ENCODE assay signal across 25 cellular contexts in genomic region chr5:124891179-124891578, GRCh38.
"Had no signal": no experiment of that assay in that cellular context is flagged by ENCODE, and none has a peak within 500 bp of the region (broad histone marks: within the 10 kb centered on the region; RNA-seq: fewer than 3 reads in every experiment).

No MANE protein-coding gene starts in this region.

- H3K9me3 ChIP-seq: left ventricle myocardium inferior, ovary, right atrium auricular region, suprapubic skin, thoracic aorta, tibial artery, upper lobe of right lung, uterus had no signal

- H3K27ac ChIP-seq: left ventricle myocardium inferior, ovary, right atrium auricular region, skin epidermis, suprapubic skin, thoracic aorta, tibial artery, upper lobe of right lung, uterus had no signal

- H3K27ac Mint-ChIP-seq: immature natural killer cell; naive thymus-derived CD8-positive, alpha-beta T cell; stimulated activated effector memory CD8-positive, alpha-beta T cell treated with anti-CD3 and anti-CD28 coated beads, Interleukin-12 subunit alpha, Interleukin-12 subunit beta, amount 100 ng/mL, for 72 hours; stimulated activated naive CD8-positive, alpha-beta T cell treated with anti-CD3 and anti-CD28 coated beads, Interleukin-15, Interleukin-2, amounts not matched to agents 100 ng/mL and 50 ng/mL, for 24 hours had no signal

- H3K9me3 Mint-ChIP-seq: immature natural killer cell; stimulated activated naive CD8-positive, alpha-beta T cell treated with anti-CD3 and anti-CD28 coated beads, Interleukin-15, Interleukin-2, amounts not matched to agents 100 ng/mL and 50 ng/mL, for 24 hours had no signal

- H3K4me1 ChIP-seq: suprapubic skin, uterus had no signal

- H3K36me3 ChIP-seq: left ventricle myocardium inferior, ovary, right atrium auricular region, suprapubic skin, thoracic aorta, tibial artery, upper lobe of right lung, uterus had no signal

- H3K4me3 Mint-ChIP-seq: immature natural killer cell; naive thymus-derived CD8-positive, alpha-beta T cell; nephron progenitor cell; stimulated activated effector memory CD8-positive, alpha-beta T cell treated with anti-CD3 and anti-CD28 coated beads, Interleukin-12 subunit alpha, Interleukin-12 subunit beta, amount 100 ng/mL, for 72 hours; stimulated activated naive CD8-positive, alpha-beta T cell treated with anti-CD3 and anti-CD28 coated beads, Interleukin-15, Interleukin-2, amounts not matched to agents 100 ng/mL and 50 ng/mL, for 24 hours had no signal

- H3K27me3 ChIP-seq: ovary, right atrium auricular region, suprapubic skin, tibial artery, upper lobe of right lung, uterus had no signal

- H3K4me1 Mint-ChIP-seq: naive thymus-derived CD8-positive, alpha-beta T cell; stimulated activated effector memory CD8-positive, alpha-beta T cell treated with anti-CD3 and anti-CD28 coated beads, Interleukin-12 subunit alpha, Interleukin-12 subunit beta, amount 100 ng/mL, for 72 hours had no signal

- ATAC-seq: naive thymus-derived CD8-positive, alpha-beta T cell; sciatic nerve; stimulated activated effector memory CD8-positive, alpha-beta T cell treated with anti-CD3 and anti-CD28 coated beads, Interleukin-12 subunit alpha, Interleukin-12 subunit beta, amount 100 ng/mL, for 72 hours; upper lobe of right lung had no signal

- H3K36me3 Mint-ChIP-seq: naive thymus-derived CD8-positive, alpha-beta T cell; stimulated activated effector memory CD8-positive, alpha-beta T cell treated with anti-CD3 and anti-CD28 coated beads, Interleukin-12 subunit alpha, Interleukin-12 subunit beta, amount 100 ng/mL, for 72 hours had no signal

- H3K27me3 Mint-ChIP-seq: naive thymus-derived CD8-positive, alpha-beta T cell; progenitor cell of endocrine pancreas; stimulated activated naive CD8-positive, alpha-beta T cell treated with anti-CD3 and anti-CD28 coated beads, Interleukin-15, Interleukin-2, amounts not matched to agents 100 ng/mL and 50 ng/mL, for 24 hours had no signal

- H3K4me3 ChIP-seq: left ventricle myocardium inferior, lung, ovary, right atrium auricular region, skin epidermis, suprapubic skin, thoracic aorta, tibial artery, upper lobe of right lung, uterus had no signal

- DNase-seq: hypothalamus; immature natural killer cell; kidney; left ventricle myocardium inferior; midbrain; naive thymus-derived CD8-positive, alpha-beta T cell; nephron progenitor cell; ovary; stimulated activated CD4-positive, alpha-beta T cell treated with anti-CD3 and anti-CD28 coated beads, Interleukin-12 subunit alpha, Interleukin-12 subunit beta, amount 100 ng/mL, for 4 hours; stimulated activated CD4-positive, alpha-beta T cell treated with anti-CD3 and anti-CD28 coated beads, Interleukin-15, amount 100 ng/mL, for 24 hours; stimulated activated CD4-positive, alpha-beta T cell treated with anti-CD3 and anti-CD28 coated beads, Interleukin-4, amount 100 ng/mL, for 24 hours; stimulated activated naive CD4-positive, alpha-beta T cell; tibial artery; trophoblast cell; upper lobe of right lung; uterus had no signal
